Comparison of ENCODE assay signal across 8 cellular contexts in genomic region chr22:24521791-24522245, GRCh38. TPM values are rescaled to one million over a fixed set of nuclear protein-coding genes. Genes with fewer than 3 reads are reported as not detected.
A peak's percentile ranks its signal among the peaks of the same experiment; 100 is the strongest.
DNase-seq lines count a peak whose midpoint lies in the region; ATAC-seq, FAIRE-seq and TF ChIP-seq lines count a peak whose summit lies in the region.

No MANE protein-coding gene starts in this region.

- no peaks in the 10 kb centered on the region for H3K27me3 ChIP-seq in BE2C
- H3K27me3 ChIP-seq in endothelial cell of umbilical vein (ENCODE audit: control insufficient read depth in 2 of 2, insufficient read depth in 2 of 2, low read length in 2 of 2) = no peaks in the 10 kb centered on the region

- H3K4me1 Mint-ChIP-seq in nephron progenitor cell = peaks cover 9% of the 10 kb centered on the region

- H3K4me3 ChIP-seq in BE2C (ENCODE audit: low read depth, low read length) = no peak overlapping the region
- no peak overlapping the region for H3K4me3 ChIP-seq in endothelial cell of umbilical vein (replicated peaks in 1 of 3; ENCODE audit: insufficient read depth in 1 of 3, low read depth in 1 of 3, low read length in 3 of 3)

- H3K36me3 ChIP-seq in BE2C = no peaks in the 10 kb centered on the region
- no peaks in the 10 kb centered on the region for H3K36me3 ChIP-seq in endothelial cell of umbilical vein (ENCODE audit: control insufficient read depth in 2 of 2, extremely low read depth in 1 of 2, insufficient read depth in 2 of 2, low read length in 2 of 2)

- DNase-seq in BE2C (peak; percentile 68), NCI-H2171 (lab: John Stamatoyannopoulos, UW) (peak; percentile 57), endothelial cell of umbilical vein (ENCODE audit: low read depth, low spot score) (peak; percentile 70), nephron progenitor cell (no peak), pons (ENCODE audit: low spot score) (no peak), occipital lobe (lab: John Stamatoyannopoulos, UW) (no peak)

- H3K27me3 Mint-ChIP-seq in nephron progenitor cell (ENCODE audit: low read depth, poor library complexity) = peaks cover 34% of the 10 kb centered on the region

- H3K9me3 ChIP-seq in BE2C = no peaks in the 10 kb centered on the region; the same call in 1 of the 2 replicates
- no peaks in the 10 kb centered on the region for H3K9me3 ChIP-seq in endothelial cell of umbilical vein (replicated peaks; ENCODE audit: control insufficient read depth, insufficient read depth, low read length)

- no peaks in the 10 kb centered on the region for H3K36me3 Mint-ChIP-seq in nephron progenitor cell (ENCODE audit: low read depth)

- no peak overlapping the region for H3K4me3 Mint-ChIP-seq in nephron progenitor cell

- peak; percentile 50 for ATAC-seq in GM21786 (IDR thresholded peaks at IDR 0.05; ENCODE audit: unreplicated experiment)

- H2AFZ ChIP-seq in endothelial cell of umbilical vein (ENCODE audit: low read depth, low read length) = no peak overlapping the region

- TF ChIP-seq CTCF in BE2C (IDR thresholded peaks at IDR 0.05; ENCODE audit: low read depth, low read length) = peak; percentile 74
- peak; percentile 81 for TF ChIP-seq CTCF in VCaP (conservative IDR thresholded peaks at IDR 0.05)
- TF ChIP-seq CTCF in endothelial cell of umbilical vein (IDR thresholded peaks at IDR 0.05; ENCODE audit: extremely low read depth in 1 of 2, insufficient read depth in 1 of 2, low read depth in 1 of 2, low read length in 2 of 2) = peak; percentile 37 to 52
- TF ChIP-seq CTCF in nephron progenitor cell (IDR thresholded peaks at IDR 0.05) = peak; percentile 38

- TF ChIP-seq POLR2A in endothelial cell of umbilical vein (IDR thresholded peaks at IDR 0.05; ENCODE audit: low read depth, low read length) = no peak

- dilution Hi-C loops in endothelial cell of umbilical vein (cut with MboI; ENCODE audit: extremely low pct_ligation_motif_present, low sequenced_read_pairs) = no loop called here

- peak; percentile 89 for FAIRE-seq in endothelial cell of umbilical vein (lab: Jason Lieb, UNC)

- no peak overlapping the region for H3K9ac ChIP-seq in endothelial cell of umbilical vein (replicated peaks; ENCODE audit: extremely low read depth, insufficient read depth, low read length)

- no TSS peak for BruUV-seq in endothelial cell of umbilical vein (replicated peaks; lab: Mats Ljungman, UMichigan)

- peaks cover 27% of the 10 kb centered on the region for H3K4me1 ChIP-seq in BE2C
- peaks cover 9% of the 10 kb centered on the region for H3K4me1 ChIP-seq in endothelial cell of umbilical vein (ENCODE audit: control insufficient read depth, extremely low read depth, insufficient read depth, low read length)

- intact Hi-C loops in endothelial cell of umbilical vein (cut with micrococcal nuclease) = loop anchor here (1.0 to 10.0 kb wide), 2 partner anchors 197 to 337 kb away; partner anchors contain the start of gene SUSD2

- no peaks in the 10 kb centered on the region for H4K20me1 ChIP-seq in endothelial cell of umbilical vein (replicated peaks; ENCODE audit: control insufficient read depth, extremely low read depth, insufficient read depth, low read length)

- H3K27ac ChIP-seq in VCaP (peak overlapping the region; percentile 68), endothelial cell of umbilical vein (ENCODE audit: insufficient read depth, low read depth, low read length) (no peak overlapping the region)

- no peak overlapping the region for H3K27ac Mint-ChIP-seq in nephron progenitor cell

- no peak overlapping the region for H3K4me2 ChIP-seq in endothelial cell of umbilical vein (ENCODE audit: insufficient read depth, low read length)

- POLR2A ChIA-PET in endothelial cell of umbilical vein (lab: Charles Lee) = no interaction called here

- CTCF ChIA-PET in endothelial cell of umbilical vein (lab: Charles Lee) = interaction anchor here (0.9 to 2.0 kb wide), 16 partner anchors 10 to 199 kb away, joined by 3 to 14 read pairs (median 4); no protein-coding TSS in a partner anchor

- H3K9me1 ChIP-seq in endothelial cell of umbilical vein (replicated peaks; ENCODE audit: control insufficient read depth, extremely low read depth, insufficient read depth, low read length) = no peaks in the 10 kb centered on the region

- no peaks in the 10 kb centered on the region for H3K79me2 ChIP-seq in endothelial cell of umbilical vein (ENCODE audit: control insufficient read depth, insufficient read depth, low read length)

- no peaks in the 10 kb centered on the region for H3K9me3 Mint-ChIP-seq in nephron progenitor cell

TF ChIP-seq in endothelial cell of umbilical vein, 7 proteins besides CTCF, POLR2A, EP300 and RAD21:
- no peak for TF ChIP-seq EZH2 (IDR thresholded peaks at IDR 0.05; ENCODE audit: borderline replicate concordance, low read depth, low read length, severe bottlenecking)
- TF ChIP-seq JUN (IDR thresholded peaks at IDR 0.05; ENCODE audit: borderline replicate concordance, insufficient read depth, insufficient read length, low read depth) = no peak
- peak; percentile 37 for TF ChIP-seq FOS (IDR thresholded peaks at IDR 0.05; ENCODE audit: borderline replicate concordance, insufficient read depth, low read length)

RNA-seq across cellular contexts. Expression of gene UPB1, which starts 26.7 kb away (rescaled TPM):
- 15.2 TPM for polyA plus RNA-seq in BE2C (2012; ENCODE audit: insufficient read depth, insufficient read length, low read depth)
- total RNA-seq in endothelial cell of umbilical vein (0.30 and 0.80 TPM in 2 replicates), occipital lobe (not detected)
- polyA plus RNA-seq in endothelial cell of umbilical vein = 0.27 and 0.30 TPM in 2 replicates
- polyA plus RNA-seq in endothelial cell of umbilical vein (2011; cell fraction: cytosol; rRNA removed) = 0.08 and 0.18 TPM in 2 replicates
- polyA plus RNA-seq in endothelial cell of umbilical vein (2011; cell fraction: nucleus; rRNA removed) = 0.82 and 1.1 TPM in 2 replicates
- 0.09 TPM in 1 of 2 replicates, not detected in the other for polyA plus RNA-seq in endothelial cell of umbilical vein (2012)
- 0.19 and 0.57 TPM in 2 replicates for polyA minus RNA-seq in endothelial cell of umbilical vein
- polyA minus RNA-seq in endothelial cell of umbilical vein (2011; cell fraction: cytosol; rRNA and poly(A)+ RNA removed) = not detected
- polyA minus RNA-seq in endothelial cell of umbilical vein (2011; cell fraction: nucleus; rRNA and poly(A)+ RNA removed) = 0.58 and 1.5 TPM in 2 replicates

RNA-seq across cellular contexts. Expression of gene GUCD1, which starts 33.1 kb away (rescaled TPM):
- 49.5 TPM for polyA plus RNA-seq in BE2C (2012; ENCODE audit: insufficient read depth, insufficient read length, low read depth)
- total RNA-seq in endothelial cell of umbilical vein = 116 and 129 TPM in 2 replicates
- polyA plus RNA-seq in endothelial cell of umbilical vein = 138 and 164 TPM in 2 replicates
- polyA plus RNA-seq in endothelial cell of umbilical vein (2011; cell fraction: cytosol; rRNA removed) = 133 and 145 TPM in 2 replicates
- polyA plus RNA-seq in endothelial cell of umbilical vein (2011; cell fraction: nucleus; rRNA removed) = 86.5 and 91.9 TPM in 2 replicates
- 69.4 and 80.6 TPM in 2 replicates for polyA plus RNA-seq in endothelial cell of umbilical vein (2012)
- polyA minus RNA-seq in endothelial cell of umbilical vein = 190 and 209 TPM in 2 replicates
- polyA minus RNA-seq in endothelial cell of umbilical vein (2011; cell fraction: cytosol; rRNA and poly(A)+ RNA removed) = 70.1 TPM
- 51.1 and 52.3 TPM in 2 replicates for polyA minus RNA-seq in endothelial cell of umbilical vein (2011; cell fraction: nucleus; rRNA and poly(A)+ RNA removed)
- total RNA-seq in occipital lobe = 48.7 TPM

RNA-seq across cellular contexts. Expression of gene SNRPD3, which starts 34.0 kb away (rescaled TPM):
- 546 TPM for polyA plus RNA-seq in BE2C (2012; ENCODE audit: insufficient read depth, insufficient read length, low read depth)
- total RNA-seq in endothelial cell of umbilical vein (113 and 121 TPM in 2 replicates), occipital lobe (124 TPM)
- polyA plus RNA-seq in endothelial cell of umbilical vein = 231 and 253 TPM in 2 replicates
- 251 and 404 TPM in 2 replicates for polyA plus RNA-seq in endothelial cell of umbilical vein (2011; cell fraction: cytosol; rRNA removed)
- 113 and 131 TPM in 2 replicates for polyA plus RNA-seq in endothelial cell of umbilical vein (2011; cell fraction: nucleus; rRNA removed)
- 185 and 245 TPM in 2 replicates for polyA plus RNA-seq in endothelial cell of umbilical vein (2012)
- 332 and 339 TPM in 2 replicates for polyA minus RNA-seq in endothelial cell of umbilical vein
- 86.9 TPM for polyA minus RNA-seq in endothelial cell of umbilical vein (2011; cell fraction: cytosol; rRNA and poly(A)+ RNA removed)
- 56.2 and 67.4 TPM in 2 replicates for polyA minus RNA-seq in endothelial cell of umbilical vein (2011; cell fraction: nucleus; rRNA and poly(A)+ RNA removed)

Comparison
In these comparisons a context has a peak if more than half of its experiments do, and no peak if none do; other contexts are left out.
1. DNase-seq: peak in BE2C (single experiment), NCI-H2171 (single experiment) and endothelial cell of umbilical vein (single experiment); none in nephron progenitor cell (single experiment), pons (single experiment) and occipital lobe (single experiment).
2. Peak in every context shown above with its lines, with median percentiles within 50 percentile points of each other: CTCF ChIP-seq.